Comparison of ENCODE assay signal across 16 cellular contexts in genomic region chr3:170485696-170486095, GRCh38.
"Had no signal": no experiment of that assay in that cellular context is flagged by ENCODE, and none has a peak within 500 bp of the region (broad histone marks: within the 10 kb centered on the region; RNA-seq: fewer than 3 reads in every experiment).

No MANE protein-coding gene starts in this region.

- H3K9me3 ChIP-seq: ascending aorta, gastrocnemius medialis, pancreas, thyroid gland had no signal

- DNase-seq: activated CD4-positive, alpha-beta memory T cell treated with anti-CD3 and anti-CD28 coated beads for 36 hours; activated CD4-positive, alpha-beta T cell treated with anti-CD3 and anti-CD28 coated beads for 1 hour; activated effector memory CD4-positive, alpha-beta T cell treated with anti-CD3 and anti-CD28 coated beads, Interleukin-2, amount 50 U/mL, for 16 hours; activated naive CD8-positive, alpha-beta T cell treated with anti-CD3 and anti-CD28 coated beads for 36 hours; activated T-cell treated with anti-CD3 and anti-CD28 coated beads, Interleukin-2, amount 50 U/mL, for 4 hours; effector CD4-positive, alpha-beta T cell; gastrocnemius medialis; kidney glomerular epithelial cell; nephron progenitor cell; pancreas; stimulated activated CD4-positive, alpha-beta T cell treated with anti-CD3 and anti-CD28 coated beads, Interleukin-15, amount 100 ng/mL, for 24 hours; stimulated activated CD4-positive, alpha-beta T cell treated with anti-CD3 and anti-CD28 coated beads, Interleukin-4, amount 100 ng/mL, for 24 hours; stimulated activated naive CD8-positive, alpha-beta T cell treated with anti-CD3 and anti-CD28 coated beads, Interleukin-15, amount 100 ng/mL, for 72 hours; SW 1271; thyroid gland had no signal

- H3K27me3 ChIP-seq: ascending aorta, gastrocnemius medialis, pancreas, thyroid gland had no signal

- H3K36me3 ChIP-seq: ascending aorta, gastrocnemius medialis, pancreas, thyroid gland had no signal

- H3K4me1 ChIP-seq: ascending aorta, gastrocnemius medialis, pancreas, thyroid gland had no signal

- H3K27ac ChIP-seq: ascending aorta, gastrocnemius medialis, pancreas, thyroid gland had no signal

- H3K4me3 ChIP-seq: ascending aorta, gastrocnemius medialis, pancreas, thyroid gland had no signal

- ATAC-seq: activated T-cell treated with anti-CD3 and anti-CD28 coated beads, Interleukin-2, amount 50 U/mL, for 4 hours; gastrocnemius medialis; pancreas; stimulated activated naive CD8-positive, alpha-beta T cell treated with anti-CD3 and anti-CD28 coated beads, Interleukin-15, amount 100 ng/mL, for 72 hours had no signal
